ENCODE assay signal across 10 cellular contexts in genomic region chrX:57595381-57595811, GRCh38. TPM values are rescaled to one million over a fixed set of nuclear protein-coding genes. Genes with fewer than 3 reads are reported as not detected.
DNase-seq lines count a peak whose midpoint lies in the region; ATAC-seq and TF ChIP-seq lines count a peak whose summit lies in the region.
"Had no signal": no experiment of that assay in that cellular context is flagged by ENCODE, and none has a peak within 500 bp of the region (broad histone marks: within the 10 kb centered on the region; RNA-seq: fewer than 3 reads in every experiment).

No MANE protein-coding gene starts in this region.

- peak; percentile 81 for DNase-seq in EH (ENCODE audit: low read depth)
- DNase-seq in PC-9, result peak in 1 of 2 experiments; percentile 84
- no peak for DNase-seq in endothelial cell (ENCODE audit: low spot score)
- no peak for DNase-seq in osteocyte (ENCODE audit: extremely low spot score, unreplicated experiment)
- no peak for DNase-seq in tibial artery
- DNase-seq in NCI-H446 treated with DMSO at 0.1 percent for 48 hours (lab: John Stamatoyannopoulos, UW), result no peak
- DNase-seq: activated CD4-positive, CD25-positive, alpha-beta regulatory T cell; GOT3 had no signal

- H3K9me3 Mint-ChIP-seq in endothelial cell (ENCODE audit: unreplicated experiment), result no peaks in the 10 kb centered on the region
- peaks cover 11% of the 10 kb centered on the region for H3K9me3 Mint-ChIP-seq in osteocyte (ENCODE audit: unreplicated experiment)

- H3K9me2 ChIP-seq in PC-9 (ENCODE audit: insufficient read depth), result no peaks in the 10 kb centered on the region

- no peaks in the 10 kb centered on the region; the same call in 1 of the 2 replicates for H4K20me1 ChIP-seq in PC-9 (ENCODE audit: insufficient read depth)

- ATAC-seq in GM18909 (IDR thresholded peaks at IDR 0.05; ENCODE audit: poor library complexity, unreplicated experiment) (no peak), GM19463 (IDR thresholded peaks at IDR 0.05; ENCODE audit: unreplicated experiment) (no peak)

- TF ChIP-seq CTCF in PC-9 (conservative IDR thresholded peaks at IDR 0.05) (no peak), endothelial cell (IDR thresholded peaks at IDR 0.05; ENCODE audit: unreplicated experiment) (no peak), osteocyte (IDR thresholded peaks at IDR 0.05) (no peak), tibial artery (IDR thresholded peaks at IDR 0.05) (no peak)

- H3K79me2 ChIP-seq in PC-9 (ENCODE audit: low read depth), result peaks cover 40% of the 10 kb centered on the region

- intact Hi-C loops in PC-9 (cut with micrococcal nuclease; ENCODE audit: unreplicated experiment) (loop anchor here (5.0 kb wide), 1 partner anchor 308 kb away; the partner anchor contains the start of gene FAAH2), tibial artery (cut with DNase I; ENCODE audit: low total_unique reads) (loop anchor here (10.0 kb wide), 1 partner anchor 309 kb away; no protein-coding TSS in a partner anchor)

- H3K27me3 Mint-ChIP-seq in endothelial cell (ENCODE audit: unreplicated experiment) (no peaks in the 10 kb centered on the region), osteocyte (ENCODE audit: unreplicated experiment) (no peaks in the 10 kb centered on the region)

- peak overlapping the region; percentile 46 for H3K4me2 ChIP-seq in PC-9

- peak overlapping the region; percentile 20; the same call in 1 of the 2 replicates for H3K4me3 ChIP-seq in PC-9
- H3K4me3 ChIP-seq in tibial artery, result no peak overlapping the region

- no TSS peak for BruUV-seq in PC-9 (replicated peaks; lab: Mats Ljungman, UMichigan)

- no peak overlapping the region for H2AFZ ChIP-seq in PC-9

- 0 out of 2 replicates have a peak, but pooled peaks cover 6% of the 10 kb centered on the region for H3K36me3 ChIP-seq in PC-9 (ENCODE audit: low read depth)
- H3K36me3 ChIP-seq in tibial artery, result no peaks in the 10 kb centered on the region

- CTCF ChIA-PET in PC-9 (lab: Charles Lee), result no interaction called here

- peak overlapping the region; percentile 50 for H3K4me3 Mint-ChIP-seq in endothelial cell (ENCODE audit: unreplicated experiment)
- H3K4me3 Mint-ChIP-seq in osteocyte (ENCODE audit: unreplicated experiment), result peak overlapping the region; percentile 63

- H3K4me1 ChIP-seq in PC-9 (replicated peaks; ENCODE audit: insufficient read depth) (peaks cover 31% of the 10 kb centered on the region), tibial artery (peaks cover 0 to 24% (median 1%) of the 10 kb centered on the region in 4 donors)

- H3K9me3 ChIP-seq in PC-9 (ENCODE audit: insufficient read depth, low read depth) (peaks cover 5% of the 10 kb centered on the region; the same call in 1 of the 2 replicates), tibial artery (no peaks in the 10 kb centered on the region)

- H3K4me1 Mint-ChIP-seq in endothelial cell (ENCODE audit: unreplicated experiment) (peaks cover 22% of the 10 kb centered on the region), osteocyte (ENCODE audit: unreplicated experiment) (peaks cover 31% of the 10 kb centered on the region)

- POLR2A ChIA-PET in PC-9 (lab: Charles Lee; ENCODE audit: unreplicated experiment), result no interaction called here

- H3K27ac ChIP-seq in PC-9 (peak overlapping the region; percentile 43), tibial artery (peak overlapping the region in 1 of 2 donors; percentile 35)

- no peaks in the 10 kb centered on the region for H3K36me3 Mint-ChIP-seq in endothelial cell (ENCODE audit: low read depth, unreplicated experiment)
- H3K36me3 Mint-ChIP-seq in osteocyte (ENCODE audit: unreplicated experiment), result peaks cover 5% of the 10 kb centered on the region

- no peak overlapping the region for H3K27ac Mint-ChIP-seq in endothelial cell (ENCODE audit: unreplicated experiment)
- H3K27ac Mint-ChIP-seq in osteocyte (ENCODE audit: unreplicated experiment), result peak overlapping the region; percentile 85

- peaks cover 17% of the 10 kb centered on the region; the same call in 1 of the 2 replicates for H3F3A ChIP-seq in PC-9 (ENCODE audit: insufficient read depth, low read depth)

- H3K27me3 ChIP-seq in PC-9 (ENCODE audit: insufficient read depth, low read depth), result no peaks in the 10 kb centered on the region
- no peaks in the 10 kb centered on the region for H3K27me3 ChIP-seq in tibial artery

RNA-seq across cellular contexts. Expression of gene ZXDB, which starts 3.6 kb away (rescaled TPM):
- total RNA-seq in PC-9 (2021), result 9.1 TPM in 2 replicates
- total RNA-seq in endothelial cell (ENCODE audit: unreplicated experiment), result 7.5 TPM
- total RNA-seq in osteocyte, result 6.8 and 7.3 TPM in 2 replicates
